ENCODE assay signal across 14 cellular contexts in genomic region chr16:4461250-4462085, GRCh38. TPM values are rescaled to one million over a fixed set of nuclear protein-coding genes. Genes with fewer than 3 reads are reported as not detected.
A peak's percentile ranks its signal among the peaks of the same experiment; 100 is the strongest.
DNase-seq lines count a peak whose midpoint lies in the region; ATAC-seq, FAIRE-seq and TF ChIP-seq lines count a peak whose summit lies in the region.
"Had no signal": no experiment of that assay in that cellular context is flagged by ENCODE, and none has a peak within 500 bp of the region (broad histone marks: within the 10 kb centered on the region; RNA-seq: fewer than 3 reads in every experiment).

No MANE protein-coding gene starts in this region.

- TF ChIP-seq RAD21 in IMR-90 (IDR thresholded peaks at IDR 0.05; ENCODE audit: low read length) = no peak

- H2BK15ac ChIP-seq in IMR-90 (ENCODE audit: low read depth, low read length) = no peak overlapping the region

- H4K5ac ChIP-seq in IMR-90 (ENCODE audit: low read depth, low read length) = no peak overlapping the region

- H4K91ac ChIP-seq in IMR-90 (ENCODE audit: insufficient read depth, low read depth, low read length) = no peak overlapping the region

- no peak overlapping the region for H2AFZ ChIP-seq in IMR-90 (replicated peaks; ENCODE audit: low read length, poor library complexity)

- CTCF ChIA-PET in IMR-90 (lab: Yijun Ruan, JAX) = no interaction called here
- CTCF ChIA-PET in naive thymus-derived CD4-positive, alpha-beta T cell (lab: Charles Lee) = no interaction called here

- no peak overlapping the region for H2AK9ac ChIP-seq in IMR-90 (replicated peaks; ENCODE audit: low read depth, low read length, poor library complexity)

- H3K4me3 ChIP-seq in IMR-90 (ENCODE audit: insufficient read depth, low read depth, low read length) = no peak overlapping the region
- H3K4me3 ChIP-seq in naive thymus-derived CD4-positive, alpha-beta T cell (ENCODE audit: low read length) = no peak overlapping the region
- no peak overlapping the region for H3K4me3 ChIP-seq in kidney (ENCODE audit: low read length in 2 of 2)

- peak overlapping the region in 5 of 9 donors; percentile 22 to 79 (median 72) for H3K27ac Mint-ChIP-seq in naive thymus-derived CD4-positive, alpha-beta T cell

- H3K79me1 ChIP-seq in IMR-90 (ENCODE audit: low read depth in 1 of 2, low read length in 2 of 2) = peaks cover 0 to 27% of the 10 kb centered on the region in 2 experiments; a peak in 1 of 4 replicates

- H4K20me1 ChIP-seq in IMR-90 (ENCODE audit: insufficient read depth, low read length) = peaks cover 6% of the 10 kb centered on the region

- intact Hi-C loops in IMR-90 (cut with micrococcal nuclease) = no loop called here
- intact Hi-C loops in naive thymus-derived CD4-positive, alpha-beta T cell (cut with micrococcal nuclease) = no loop called here
- intact Hi-C loops in kidney (cut with DNase I) = no loop called here

- H3K18ac ChIP-seq in IMR-90 (ENCODE audit: low read depth, low read length) = no peak overlapping the region

- H3K9me3 ChIP-seq in IMR-90 (ENCODE audit: control insufficient read depth, insufficient read depth, low read length) (no peaks in the 10 kb centered on the region), kidney (ENCODE audit: control insufficient read depth in 1 of 2, low read length in 2 of 2) (no peaks in the 10 kb centered on the region)
- no peaks in the 10 kb centered on the region for H3K9me3 ChIP-seq in naive thymus-derived CD4-positive, alpha-beta T cell (ENCODE audit: control insufficient read depth in 2 of 3, low read length in 3 of 3)

- TF ChIP-seq CTCF in IMR-90 (conservative IDR thresholded peaks at IDR 0.05; ENCODE audit: low read depth, low read length) (no peak), kidney (IDR thresholded peaks at IDR 0.05; ENCODE audit: borderline replicate concordance, extremely low read depth, insufficient read depth) (no peak)

- H3K36me3 Mint-ChIP-seq in naive thymus-derived CD4-positive, alpha-beta T cell = peaks cover 0 to 29% (median 4%) of the 10 kb centered on the region in 5 donors

- no peak overlapping the region for H4K8ac ChIP-seq in IMR-90 (ENCODE audit: low read depth in 2 of 2, low read length in 2 of 2)

- H2BK5ac ChIP-seq in IMR-90 (ENCODE audit: low read depth, low read length, poor library complexity, severe bottlenecking) = no peak overlapping the region

- H3K23ac ChIP-seq in IMR-90 (ENCODE audit: low read depth, low read length) = no peak overlapping the region

- H3K4me3 Mint-ChIP-seq in naive thymus-derived CD4-positive, alpha-beta T cell = no peak overlapping the region

- peaks cover 37% of the 10 kb centered on the region for H3K36me3 ChIP-seq in IMR-90 (ENCODE audit: control insufficient read depth, insufficient read depth, low read length)
- H3K36me3 ChIP-seq in naive thymus-derived CD4-positive, alpha-beta T cell (ENCODE audit: control insufficient read depth in 2 of 3, insufficient read depth in 3 of 3, low read length in 3 of 3) = peaks cover 6 to 68% (median 12%) of the 10 kb centered on the region in 3 experiments
- peaks cover 13% of the 10 kb centered on the region in 2 donors for H3K36me3 ChIP-seq in kidney (ENCODE audit: control insufficient read depth in 1 of 2, insufficient read depth in 2 of 2, low read length in 2 of 2)

- ATAC-seq in IMR-90 (ENCODE audit: low read depth) = no peak
- no peak for ATAC-seq in naive thymus-derived CD4-positive, alpha-beta T cell
- no peak for ATAC-seq in HG03342 (IDR thresholded peaks at IDR 0.05; ENCODE audit: unreplicated experiment)
- ATAC-seq: left lobe of liver had no signal

- in situ Hi-C loops in IMR-90 (cut with MboI; ENCODE audit: low sequenced_read_pairs) = no loop called here

- H3K4me1 ChIP-seq in IMR-90 (ENCODE audit: control insufficient read depth, insufficient read depth, low read length) = peaks cover 19% of the 10 kb centered on the region
- H3K4me1 ChIP-seq in naive thymus-derived CD4-positive, alpha-beta T cell (ENCODE audit: control insufficient read depth in 2 of 2, insufficient read depth in 2 of 2, low read length in 2 of 2) = peaks cover 5 to 24% of the 10 kb centered on the region in 2 donors
- no peaks in the 10 kb centered on the region for H3K4me1 ChIP-seq in kidney (ENCODE audit: control insufficient read depth in 1 of 2, insufficient read depth in 1 of 2, low read depth in 1 of 2, low read length in 2 of 2)

- no peak overlapping the region for H2BK20ac ChIP-seq in IMR-90 (ENCODE audit: low read depth, low read length)

- no peak for FAIRE-seq in kidney (lab: Jason Lieb, UNC)

- H3K4me1 Mint-ChIP-seq in naive thymus-derived CD4-positive, alpha-beta T cell = peaks cover 14 to 36% (median 21%) of the 10 kb centered on the region in 7 donors

- no peak overlapping the region for H3K56ac ChIP-seq in IMR-90 (ENCODE audit: extremely low read depth, insufficient read depth, low read length)

- H2BK120ac ChIP-seq in IMR-90 (ENCODE audit: low read depth, low read length) = no peak overlapping the region

- no peaks in the 10 kb centered on the region for H3K27me3 Mint-ChIP-seq in naive thymus-derived CD4-positive, alpha-beta T cell

- no peaks in the 10 kb centered on the region for H3K9me3 Mint-ChIP-seq in naive thymus-derived CD4-positive, alpha-beta T cell

- WGBS in IMR-90 (ENCODE audit: extremely low coverage in 2 of 2, insufficient read length in 1 of 2), 2 experiments = 86% methylated on average over 18 of the region's 27 CpGs; no CpG with 5 or more reads in 1 of the 2 experiments

- dilution Hi-C loops in IMR-90 (cut with HindIII; ENCODE audit: low sequenced_read_pairs, unreplicated experiment) = no loop called here

- POLR2A ChIA-PET in IMR-90 (lab: Charles Lee; ENCODE audit: unreplicated experiment) = no interaction called here
- POLR2A ChIA-PET in naive thymus-derived CD4-positive, alpha-beta T cell (lab: Charles Lee) = interaction anchor here (1.1 to 1.9 kb wide), 4 partner anchors 8 to 43 kb away, joined by 3 to 6 read pairs (median 4); no protein-coding TSS in a partner anchor

- no peak overlapping the region for H3K14ac ChIP-seq in IMR-90 (replicated peaks; ENCODE audit: low read depth, low read length)

- peaks cover 12% of the 10 kb centered on the region for H3K9me1 ChIP-seq in IMR-90 (ENCODE audit: insufficient read depth, low read length)

- H3K27ac ChIP-seq in IMR-90 (ENCODE audit: insufficient read depth, low read length) (no peak overlapping the region), caudate nucleus (ENCODE audit: low read depth, low read length) (peak overlapping the region; percentile 83), kidney (ENCODE audit: low read depth in 2 of 2, low read length in 2 of 2) (no peak overlapping the region)
- no peak overlapping the region for H3K27ac ChIP-seq in naive thymus-derived CD4-positive, alpha-beta T cell (ENCODE audit: low read depth, low read length)

- no peaks in the 10 kb centered on the region for H3K27me3 ChIP-seq in IMR-90 (ENCODE audit: control insufficient read depth, insufficient read depth, low read length)
- H3K27me3 ChIP-seq in naive thymus-derived CD4-positive, alpha-beta T cell (ENCODE audit: control insufficient read depth in 2 of 2, insufficient read depth in 2 of 2, low read length in 2 of 2) = no peaks in the 10 kb centered on the region

- no peak overlapping the region for H3K4ac ChIP-seq in IMR-90 (ENCODE audit: low read depth, low read length)

- H3K9ac ChIP-seq in IMR-90 (ENCODE audit: low read depth, low read length) (no peak overlapping the region), kidney (ENCODE audit: low read length in 2 of 2) (no peak overlapping the region)

- no peak for TF ChIP-seq POLR2A in IMR-90 (IDR thresholded peaks at IDR 0.05; ENCODE audit: low read depth, low read length)

- H3K4me2 ChIP-seq in IMR-90 (ENCODE audit: low read depth, low read length) = no peak overlapping the region

- DNase-seq in DMS 273 treated with DMSO at 0.1 percent for 48 hours (lab: John Stamatoyannopoulos, UW) (peak; percentile 54), IMR-90 (no peak), caudate nucleus (lab: John Stamatoyannopoulos, UW) (peak in 20 of 61 donors; percentile 2 to 48 (median 26)), glomerular visceral epithelial cell (ENCODE audit: extremely low spot score) (no peak), kidney (no peak), SKM-1 treated with dmso at 0.1 percent for 144 hours (lab: John Stamatoyannopoulos, UW; ENCODE audit: unreplicated experiment) (no peak)
- peak in 1 of 9 donors; percentile 19 for DNase-seq in naive thymus-derived CD4-positive, alpha-beta T cell
- DNase-seq: activated naive CD4-positive, alpha-beta T cell; foreskin fibroblast; NCI-H446; SHP77 treated with DMSO at 0.1 percent for 48 hours; stimulated activated CD4-positive, alpha-beta T cell treated with anti-CD3 and anti-CD28 coated beads, Interleukin-2, amount 100 ng/mL, for 24 hours had no signal

- BruUV-seq in IMR-90 (replicated peaks; lab: Mats Ljungman, UMichigan) = no TSS peak

- peak overlapping the region; percentile 24; the same call in 1 of the 2 replicates for H2AK5ac ChIP-seq in IMR-90 (ENCODE audit: low read depth, low read length)

RNA-seq across cellular contexts. Expression of gene NMRAL1, which starts 13.0 kb away (rescaled TPM):
- total RNA-seq in IMR-90 (2012; rRNA removed) (67.6 and 73.6 TPM in 2 replicates), kidney (54.9 TPM)
- polyA plus RNA-seq in IMR-90 (2012; rRNA removed) (48.6 and 52.4 TPM in 2 replicates), kidney (ENCODE audit: insufficient read depth, low read depth, low replicate concordance) (94.1 TPM)
- 62.4 and 64.5 TPM in 2 replicates for polyA plus RNA-seq in IMR-90 (2012; cell fraction: cytosol; rRNA removed)
- 50.0 and 61.0 TPM in 2 replicates for polyA plus RNA-seq in IMR-90 (2012; cell fraction: nucleus; rRNA removed; ENCODE audit: low replicate concordance)
- total RNA-seq in naive thymus-derived CD4-positive, alpha-beta T cell = 10 to 100 TPM; 34.2 to 72.7 (median 58.1) TPM
- 10 to 100 TPM; 61.3 to 81.8 TPM for polyA plus RNA-seq in naive thymus-derived CD4-positive, alpha-beta T cell

RNA-seq across cellular contexts. Expression of gene HMOX2, which starts 14.7 kb away (rescaled TPM):
- total RNA-seq in IMR-90 (2012; rRNA removed) (91.1 and 98.8 TPM in 2 replicates), kidney (56.4 TPM)
- polyA plus RNA-seq in IMR-90 (2012; rRNA removed) (93.9 and 109 TPM in 2 replicates), kidney (ENCODE audit: insufficient read depth, low read depth, low replicate concordance) (116 TPM)
- 80.5 and 83.7 TPM in 2 replicates for polyA plus RNA-seq in IMR-90 (2012; cell fraction: cytosol; rRNA removed)
- 50.5 and 52.2 TPM in 2 replicates for polyA plus RNA-seq in IMR-90 (2012; cell fraction: nucleus; rRNA removed; ENCODE audit: low replicate concordance)
- 10 to 100 TPM; 44.6 to 84.9 (median 61.0) TPM for total RNA-seq in naive thymus-derived CD4-positive, alpha-beta T cell
- polyA plus RNA-seq in naive thymus-derived CD4-positive, alpha-beta T cell = 100 to 1,000 TPM; 127 to 163 TPM

RNA-seq across cellular contexts. Expression of gene DNAJA3, which starts 35.8 kb away (rescaled TPM):
- 36.9 and 38.0 TPM in 2 replicates for total RNA-seq in IMR-90 (2012; rRNA removed)
- 40.2 TPM in 2 replicates for polyA plus RNA-seq in IMR-90 (2012; rRNA removed)
- 28.2 and 36.0 TPM in 2 replicates for polyA plus RNA-seq in IMR-90 (2012; cell fraction: cytosol; rRNA removed)
- polyA plus RNA-seq in IMR-90 (2012; cell fraction: nucleus; rRNA removed; ENCODE audit: low replicate concordance) = 75.3 and 86.2 TPM in 2 replicates
- total RNA-seq in naive thymus-derived CD4-positive, alpha-beta T cell = 10 to 100 TPM; 33.6 to 79.8 (median 70.5) TPM
- polyA plus RNA-seq in naive thymus-derived CD4-positive, alpha-beta T cell = 10 to 100 TPM; 42.4 to 73.0 TPM
- 41.1 TPM for total RNA-seq in kidney
- polyA plus RNA-seq in kidney (ENCODE audit: insufficient read depth, low read depth, low replicate concordance) = 49.4 TPM

RNA-seq across cellular contexts. Expression of gene CORO7, which starts 45.1 kb away (rescaled TPM):
- 6.3 and 7.8 TPM in 2 replicates for total RNA-seq in IMR-90 (2012; rRNA removed)
- 23.6 and 26.7 TPM in 2 replicates for polyA plus RNA-seq in IMR-90 (2012; rRNA removed)
- 4.2 and 9.3 TPM in 2 replicates for polyA plus RNA-seq in IMR-90 (2012; cell fraction: cytosol; rRNA removed)
- 135 and 301 TPM in 2 replicates for polyA plus RNA-seq in IMR-90 (2012; cell fraction: nucleus; rRNA removed; ENCODE audit: low replicate concordance)
- total RNA-seq in naive thymus-derived CD4-positive, alpha-beta T cell = 100 to 1,000 TPM; 114 to 572 (median 165) TPM
- 10 to 100 TPM; 29.6 to 62.5 TPM for polyA plus RNA-seq in naive thymus-derived CD4-positive, alpha-beta T cell
- total RNA-seq in kidney = 50.1 TPM
- 9.8 TPM for polyA plus RNA-seq in kidney (ENCODE audit: insufficient read depth, low read depth, low replicate concordance)
